In genomic region chrX:76148011-76148665, GRCh38 we compare ENCODE assay signal across 8 cellular contexts. TPM values are rescaled to one million over a fixed set of nuclear protein-coding genes. Genes with fewer than 3 reads are reported as not detected.
A peak's percentile ranks its signal among the peaks of the same experiment; 100 is the strongest.
DNase-seq lines count a peak whose midpoint lies in the region; ATAC-seq and TF ChIP-seq lines count a peak whose summit lies in the region.

No MANE protein-coding gene starts in this region.

- peaks cover 0 to 4% (median 1%) of the 10 kb centered on the region in 3 donors for H3K27me3 Mint-ChIP-seq in CD14-positive monocyte (ENCODE audit: low read depth in 3 of 3)

- H3K9ac ChIP-seq in mesenchymal stem cell (ENCODE audit: low read length) = peak overlapping the region; percentile 83

- peak overlapping the region in 1 of 2 experiments; percentile 34 for H3K18ac ChIP-seq in mesenchymal stem cell (ENCODE audit: low read depth in 1 of 2, low read length in 2 of 2)

- H3K4me2 ChIP-seq in mesenchymal stem cell (ENCODE audit: low read length, poor library complexity, severe bottlenecking) = peak overlapping the region; percentile 37

- no peaks in the 10 kb centered on the region for H3K79me1 ChIP-seq in mesenchymal stem cell (replicated peaks; ENCODE audit: low read length, poor library complexity, severe bottlenecking)

- H3K27me3 ChIP-seq in body of pancreas (no peaks in the 10 kb centered on the region), mesenchymal stem cell (ENCODE audit: control insufficient read depth in 1 of 2, insufficient read depth in 1 of 2, low read length in 2 of 2) (peaks cover 0 to under 1% of the 10 kb centered on the region in 2 experiments), vagina (no peaks in the 10 kb centered on the region)

- DNase-seq in CD14-positive monocyte (ENCODE audit: low spot score) = no peak
- peak; percentile 48 for DNase-seq in KBM-7
- peak in 3 of 4 donors; percentile 8 to 17 (median 14) for DNase-seq in body of pancreas
- peak; percentile 2 for DNase-seq in mesenchymal stem cell
- no peak for DNase-seq in vagina (ENCODE audit: extremely low spot score in 2 of 2)
- DNase-seq in activated effector memory CD4-positive, alpha-beta T cell treated with Interleukin-2 at 50 U/mL for 16 hours = no peak
- no peak for DNase-seq in NCI-H1048 (lab: John Stamatoyannopoulos, UW)

- TF ChIP-seq CTCF in CD14-positive monocyte (IDR thresholded peaks at IDR 0.05) = no peak
- TF ChIP-seq CTCF in body of pancreas (IDR thresholded peaks at IDR 0.05) = no peak
- no peak for TF ChIP-seq CTCF in vagina (IDR thresholded peaks at IDR 0.05)

- intact Hi-C loops in CD14-positive monocyte (cut with micrococcal nuclease) = no loop called here
- intact Hi-C loops in body of pancreas (cut with DNase I) = no loop called here
- intact Hi-C loops in vagina (cut with DNase I) = no loop called here

- H3K36me3 ChIP-seq in body of pancreas (replicated peaks in 1 of 2; ENCODE audit: insufficient read depth in 1 of 2, low read depth in 2 of 2) = no peaks in the 10 kb centered on the region
- no peaks in the 10 kb centered on the region for H3K36me3 ChIP-seq in mesenchymal stem cell (ENCODE audit: control insufficient read depth in 1 of 2, insufficient read depth in 2 of 2, low read depth in 1 of 2, low read length in 2 of 2)
- no peaks in the 10 kb centered on the region for H3K36me3 ChIP-seq in vagina

- H3K4me1 ChIP-seq in body of pancreas = peaks cover 17% of the 10 kb centered on the region
- no peaks in the 10 kb centered on the region for H3K4me1 ChIP-seq in mesenchymal stem cell (ENCODE audit: control insufficient read depth, insufficient read depth, low read depth, low read length)
- H3K4me1 ChIP-seq in vagina = peaks cover 22% of the 10 kb centered on the region

- H3K4ac ChIP-seq in mesenchymal stem cell (ENCODE audit: low read depth in 1 of 2, low read length in 2 of 2) = no peak overlapping the region

- H3K4me3 Mint-ChIP-seq in CD14-positive monocyte = peak overlapping the region; percentile 67 to 79

- no peak overlapping the region for H4K91ac ChIP-seq in mesenchymal stem cell (ENCODE audit: low read length)

- no peak overlapping the region for H2AK5ac ChIP-seq in mesenchymal stem cell (ENCODE audit: low read length, severe bottlenecking)

- peak overlapping the region; percentile 89 to 96 (median 94) for H3K27ac Mint-ChIP-seq in CD14-positive monocyte

- no peaks in the 10 kb centered on the region for H3K9me3 Mint-ChIP-seq in CD14-positive monocyte

- H2AFZ ChIP-seq in mesenchymal stem cell (ENCODE audit: low read depth, low read length) = no peak overlapping the region

- no peak overlapping the region for H2BK12ac ChIP-seq in mesenchymal stem cell (ENCODE audit: low read length in 2 of 2)

- H2BK120ac ChIP-seq in mesenchymal stem cell (ENCODE audit: low read depth, low read length) = no peak overlapping the region

- no peak overlapping the region for H3K23ac ChIP-seq in mesenchymal stem cell (ENCODE audit: low read length in 2 of 2)

- ATAC-seq in body of pancreas = no peak
- no peak for ATAC-seq in HG03135 (IDR thresholded peaks at IDR 0.05; ENCODE audit: unreplicated experiment)

- H3K36me3 Mint-ChIP-seq in CD14-positive monocyte = no peaks in the 10 kb centered on the region

- in situ Hi-C loops in KBM-7 (cut with MboI; ENCODE audit: low pct_unique_long_range_greater_than_20kb, low sequenced_read_pairs) = no loop called here

- TF ChIP-seq POLR2A in body of pancreas (IDR thresholded peaks at IDR 0.05) = no peak
- TF ChIP-seq POLR2A in vagina (IDR thresholded peaks at IDR 0.05) = no peak

- no peak overlapping the region for H2BK15ac ChIP-seq in mesenchymal stem cell (ENCODE audit: low read depth, poor library complexity, severe bottlenecking)

- H2BK5ac ChIP-seq in mesenchymal stem cell (ENCODE audit: low read depth, low read length, poor library complexity, severe bottlenecking) = no peak overlapping the region

- H3K4me3 ChIP-seq in body of pancreas (no peak overlapping the region), mesenchymal stem cell (ENCODE audit: insufficient read depth in 1 of 2, low read depth in 1 of 2, low read length in 2 of 2) (peak overlapping the region in 1 of 2 experiments; percentile 67), vagina (peak overlapping the region; percentile 27 to 30)

- peak overlapping the region; percentile 34 to 82 (median 72) for H3K27ac ChIP-seq in body of pancreas
- peak overlapping the region; percentile 69 for H3K27ac ChIP-seq in mesenchymal stem cell (ENCODE audit: low read length, poor library complexity, severe bottlenecking)
- H3K27ac ChIP-seq in vagina = peak overlapping the region; percentile 53

- H3K14ac ChIP-seq in mesenchymal stem cell (ENCODE audit: low read length in 2 of 2) = no peak overlapping the region

- no peak overlapping the region for H4K8ac ChIP-seq in mesenchymal stem cell (ENCODE audit: low read length)

- peaks cover 11% of the 10 kb centered on the region for H3K4me1 Mint-ChIP-seq in CD14-positive monocyte

- 1 to 9% methylated on average over 6 of the region's 6 CpGs for WGBS in body of pancreas, 2 donors
- WGBS in mesenchymal stem cell = 67% methylated on average over 3 of the region's 6 CpGs

- H3K9me3 ChIP-seq in body of pancreas = no peaks in the 10 kb centered on the region
- H3K9me3 ChIP-seq in mesenchymal stem cell (ENCODE audit: control insufficient read depth, low read length) = no peaks in the 10 kb centered on the region
- no peaks in the 10 kb centered on the region for H3K9me3 ChIP-seq in vagina

RNA-seq across cellular contexts. Expression of gene PBDC1, which starts 24.7 kb away (rescaled TPM):
- 10 to 100 TPM; 15.5 to 18.1 TPM for polyA plus RNA-seq in CD14-positive monocyte
- total RNA-seq in body of pancreas = 1 to 10 TPM; 6.5 to 6.6 TPM
- polyA plus RNA-seq in mesenchymal stem cell (2013, experiment 1 of 2) = 40.1 TPM
- 39.1 TPM for polyA plus RNA-seq in mesenchymal stem cell (2013, experiment 2 of 2)
- 9.8 TPM for total RNA-seq in vagina

Comparison
In these comparisons a context has a peak if more than half of its experiments do, and no peak if none do; other contexts are left out.
1. DNase-seq: peak in KBM-7 (single experiment), body of pancreas (3 of 4) and mesenchymal stem cell (single experiment); none in CD14-positive monocyte (single experiment), vagina (0 of 2), activated effector memory CD4-positive, alpha-beta T cell treated with Interleukin-2 at 50 U/mL for 16 hours (single experiment) and NCI-H1048 (single experiment).
2. H3K4me3 ChIP-seq: peak in vagina (2 of 2); none in body of pancreas (0 of 2).
3. Peak in every context shown above with its lines, with median percentiles within 50 percentile points of each other: H3K27ac ChIP-seq.